Comparison of ENCODE assay signal across 31 cellular contexts in the genomic region with DNA sequence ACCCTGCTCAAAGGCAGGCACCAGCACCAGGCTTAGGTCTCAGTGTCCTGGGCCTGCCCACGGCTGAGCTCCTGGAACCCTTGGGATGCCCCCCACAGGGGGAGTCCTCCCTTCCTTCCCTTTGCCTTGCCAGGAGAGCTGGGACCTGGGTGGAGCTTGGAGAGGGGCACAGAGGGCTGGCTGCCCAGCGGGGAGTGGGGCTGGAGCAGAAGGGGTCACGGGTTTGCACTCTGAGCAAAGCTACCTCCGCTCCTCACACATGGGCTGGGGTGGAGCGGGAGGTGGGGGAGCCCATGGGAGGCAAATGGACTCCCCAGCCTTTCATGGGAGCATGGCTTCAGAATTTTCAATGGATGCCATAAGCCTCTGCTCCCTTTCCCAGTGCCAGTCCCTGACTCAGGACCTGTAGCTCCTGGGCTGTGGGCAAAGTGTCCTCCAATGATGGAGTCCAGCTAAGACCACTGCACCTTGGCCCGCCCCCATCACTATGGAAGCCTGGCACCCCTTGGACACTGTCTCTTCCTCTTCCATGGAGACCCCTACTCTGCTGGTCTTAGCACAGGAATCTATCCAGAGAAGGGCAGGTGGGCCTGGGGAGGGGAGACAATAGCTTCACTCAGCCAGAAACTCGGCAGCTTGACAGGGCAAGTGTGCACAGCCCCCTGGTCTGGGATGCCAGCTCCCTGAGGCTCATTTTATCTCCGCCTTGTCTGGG. TPM values are rescaled to one million over a fixed set of nuclear protein-coding genes. Genes with fewer than 3 reads are reported as not detected.
DNase-seq lines count a peak whose midpoint lies in the region; ATAC-seq and TF ChIP-seq lines count a peak whose summit lies in the region.
"Had no signal": no experiment of that assay in that cellular context is flagged by ENCODE, and none has a peak within 500 bp of the region (broad histone marks: within the 10 kb centered on the region; RNA-seq: fewer than 3 reads in every experiment).

No MANE protein-coding gene starts in this region.

- DNase-seq in endodermal cell = peak; percentile 52
- peak; percentile 71 for DNase-seq in spleen
- DNase-seq in activated CD4-positive, alpha-beta T cell treated with anti-CD3 and anti-CD28 coated beads, Interleukin-2, amount 50 U/mL, for 48 hours = no peak
- no peak for DNase-seq in activated CD4-positive, alpha-beta T cell treated with anti-CD3 and anti-CD28 coated beads, Interleukin-2, amount 50 U/mL, for 1 hour
- DNase-seq: activated CD4-positive, alpha-beta T cell treated with anti-CD3 and anti-CD28 coated beads, Interleukin-2, amount 10 ng/mL, durations not matched to agents 7 days and 5 days; Caco-2; DMS79; GDM1; NCI-H1092; NCI-H1694 treated with DMSO at 0.1 percent for 48 hours; NCI-H524; NK-92 treated with Interleukin-12 subunit alpha and Interleukin-12 subunit beta, amount 100 ng/mL, for 24 hours; stimulated activated naive CD8-positive, alpha-beta T cell treated with anti-CD3 and anti-CD28 coated beads, Interleukin-15, amount 100 ng/mL, for 72 hours; T1000 had no signal

- H3K9me3 ChIP-seq in HEK293 (ENCODE audit: control insufficient read depth, insufficient read depth, low read depth, low read length) (no peaks in the 10 kb centered on the region), endodermal cell (ENCODE audit: control insufficient read depth, low read length) (no peaks in the 10 kb centered on the region), spleen (no peaks in the 10 kb centered on the region)
- H3K9me3 ChIP-seq: BLaER1 treated with 17β-estradiol and CSF1 and Interleukin-3, amounts not matched to agents 10 nM and 100 nM; Caco-2 had no signal

- TF ChIP-seq CTCF in HEK293 (tag by site-specific recombination; IDR thresholded peaks at IDR 0.05) = no peak
- no peak for TF ChIP-seq CTCF in endodermal cell (conservative IDR thresholded peaks at IDR 0.05)
- no peak for TF ChIP-seq CTCF in nephron (IDR thresholded peaks at IDR 0.05; ENCODE audit: unreplicated experiment in 3 of 3)
- TF ChIP-seq CTCF in spleen (IDR thresholded peaks at IDR 0.05 in 8 of 11, conservative IDR thresholded peaks at IDR 0.05 in 3 of 11) = no peak

- intact Hi-C loops in spleen (cut with DNase I; ENCODE audit: low total_unique reads) = loop anchor here (10.0 kb wide), 1 partner anchor 187 kb away; no protein-coding TSS in a partner anchor

- H3K36me3 ChIP-seq in HEK293 (ENCODE audit: control insufficient read depth in 2 of 2, insufficient read depth in 1 of 2, low read length in 2 of 2) (no peaks in the 10 kb centered on the region), endodermal cell (ENCODE audit: control insufficient read depth, insufficient read depth, low read length) (no peaks in the 10 kb centered on the region), spleen (no peaks in the 10 kb centered on the region)
- H3K36me3 ChIP-seq: BLaER1 treated with 17β-estradiol and CSF1 and Interleukin-3, amounts not matched to agents 10 nM and 100 nM; neural progenitor cell had no signal

- H3K27me3 Mint-ChIP-seq in endodermal cell (ENCODE audit: insufficient read depth) = no peaks in the 10 kb centered on the region
- H3K27me3 Mint-ChIP-seq in nephron (ENCODE audit: low read depth) = no peaks in the 10 kb centered on the region
- H3K27me3 Mint-ChIP-seq in activated T-helper 17 cell treated with anti-CD3 and anti-CD28 coated beads, Interleukin-2, amount 50 U/mL, for 72 hours = no peaks in the 10 kb centered on the region
- H3K27me3 Mint-ChIP-seq: activated CD4-positive, alpha-beta T cell treated with anti-CD3 and anti-CD28 coated beads, Interleukin-2, amount 10 ng/mL, durations not matched to agents 7 days and 5 days; central memory CD8-positive, alpha-beta T cell; progenitor cell of endocrine pancreas; stimulated activated naive CD8-positive, alpha-beta T cell treated with anti-CD3 and anti-CD28 coated beads, Interleukin-15, amount 100 ng/mL, for 72 hours; type B pancreatic cell had no signal

- H3K9me3 Mint-ChIP-seq in endodermal cell (no peaks in the 10 kb centered on the region), nephron (no peaks in the 10 kb centered on the region)
- H3K9me3 Mint-ChIP-seq in activated T-helper 17 cell treated with anti-CD3 and anti-CD28 coated beads, Interleukin-2, amount 50 U/mL, for 72 hours = no peaks in the 10 kb centered on the region
- H3K9me3 Mint-ChIP-seq: activated CD4-positive, alpha-beta T cell treated with anti-CD3 and anti-CD28 coated beads, Interleukin-2, amount 10 ng/mL, durations not matched to agents 7 days and 5 days; activated naive CD4-positive, alpha-beta T cell treated with anti-CD3 and anti-CD28 coated beads, Interleukin-2, amount 50 U/mL, for 72 hours; activated T-helper 1 cell treated with anti-CD3 and anti-CD28 coated beads, Interleukin-12 subunit alpha, Interleukin-12 subunit beta, Interleukin-2, Interleukin-4 antibody, amounts not matched to agents 30 ng/mL and 10 ng/mL and 1 ng/mL, durations not matched to agents 14 hours and 24 hours and 36 hours; central memory CD8-positive, alpha-beta T cell; IgD-negative memory B cell; neural progenitor cell; stimulated activated naive CD8-positive, alpha-beta T cell treated with anti-CD3 and anti-CD28 coated beads, Interleukin-15, amount 100 ng/mL, for 72 hours; type B pancreatic cell; WTC11 had no signal

- H3K9ac ChIP-seq in endodermal cell (ENCODE audit: extremely low read depth, low read length, poor library complexity, severe bottlenecking) = no peak overlapping the region
- H3K9ac ChIP-seq: BLaER1 treated with 17β-estradiol and CSF1 and Interleukin-3, amounts not matched to agents 10 nM and 100 nM; neural progenitor cell had no signal

- 91 to 95% methylated on average over 6 to 8 of the region's 8 CpGs for WGBS in endodermal cell (ENCODE audit: insufficient coverage in 1 of 2, insufficient read length in 1 of 2), 2 experiments
- WGBS in spleen, 5 donors = 85 to 98% (median 90%) methylated on average over 7 to 8 of the region's 8 CpGs

- H3K27ac Mint-ChIP-seq in endodermal cell = no peak overlapping the region
- peak overlapping the region; percentile 74 to 96 (median 74) for H3K27ac Mint-ChIP-seq in nephron
- no peak overlapping the region for H3K27ac Mint-ChIP-seq in activated T-helper 17 cell treated with anti-CD3 and anti-CD28 coated beads, Interleukin-2, amount 50 U/mL, for 72 hours
- H3K27ac Mint-ChIP-seq: activated CD4-positive, alpha-beta T cell treated with anti-CD3 and anti-CD28 coated beads, Interleukin-2, amount 10 ng/mL, durations not matched to agents 7 days and 5 days; activated naive CD4-positive, alpha-beta T cell treated with anti-CD3 and anti-CD28 coated beads, Interleukin-2, amount 50 U/mL, for 72 hours; activated T-helper 1 cell treated with anti-CD3 and anti-CD28 coated beads, Interleukin-12 subunit alpha, Interleukin-12 subunit beta, Interleukin-2, Interleukin-4 antibody, amounts not matched to agents 30 ng/mL and 10 ng/mL and 1 ng/mL, durations not matched to agents 14 hours and 24 hours and 36 hours; IgD-negative memory B cell; progenitor cell of endocrine pancreas; stimulated activated naive CD8-positive, alpha-beta T cell treated with anti-CD3 and anti-CD28 coated beads, Interleukin-15, amount 100 ng/mL, for 72 hours; type B pancreatic cell; WTC11 had no signal

- H3K4me3 ChIP-seq in HEK293 (ENCODE audit: low read depth, low read length) = no peak overlapping the region
- no peak overlapping the region for H3K4me3 ChIP-seq in endodermal cell (ENCODE audit: low read length)
- H3K4me3 ChIP-seq in spleen = no peak overlapping the region
- H3K4me3 ChIP-seq: BLaER1 treated with 17β-estradiol and CSF1 and Interleukin-3, amounts not matched to agents 10 nM and 100 nM; lung; neural progenitor cell had no signal

- POLR2A ChIA-PET in HEK293 (lab: Yijun Ruan, JAX) = interaction anchor here (0.5 to 1.2 kb wide), 2 partner anchors 50 to 231 kb away, joined by 3 to 8 read pairs; no protein-coding TSS in a partner anchor

- TF ChIP-seq POLR2A in spleen (IDR thresholded peaks at IDR 0.05) = no peak

- CTCF ChIA-PET in HEK293 (lab: Yijun Ruan, JAX) = interaction anchor here (0.6 to 2.2 kb wide), 6 partner anchors 9 to 192 kb away, joined by 3 to 10 read pairs (median 5); no protein-coding TSS in a partner anchor

- H3K4me1 Mint-ChIP-seq in endodermal cell (peaks cover 21% of the 10 kb centered on the region), nephron (peaks cover 22% of the 10 kb centered on the region)
- H3K4me1 Mint-ChIP-seq in activated T-helper 17 cell treated with anti-CD3 and anti-CD28 coated beads, Interleukin-2, amount 50 U/mL, for 72 hours = no peaks in the 10 kb centered on the region

- H3K27me3 ChIP-seq in endodermal cell (ENCODE audit: control insufficient read depth, insufficient read depth, low read length, poor library complexity, severe bottlenecking) (no peaks in the 10 kb centered on the region), spleen (replicated peaks in 1 of 7) (peaks cover 0 to 66% (median 16%) of the 10 kb centered on the region in 7 donors)

- ATAC-seq in activated T-helper 17 cell treated with anti-CD3 and anti-CD28 coated beads, Interleukin-2, amount 50 U/mL, for 72 hours (replicated peaks) = no peak
- ATAC-seq: activated naive CD4-positive, alpha-beta T cell treated with anti-CD3 and anti-CD28 coated beads, Interleukin-2, amount 50 U/mL, for 72 hours; Panc1; stimulated activated naive CD8-positive, alpha-beta T cell treated with anti-CD3 and anti-CD28 coated beads, Interleukin-15, amount 100 ng/mL, for 72 hours; WTC11 had no signal

- H3K4me3 Mint-ChIP-seq in endodermal cell (no peak overlapping the region), nephron (no peak overlapping the region)
- H3K4me3 Mint-ChIP-seq in activated T-helper 17 cell treated with anti-CD3 and anti-CD28 coated beads, Interleukin-2, amount 50 U/mL, for 72 hours = no peak overlapping the region
- H3K4me3 Mint-ChIP-seq: activated CD4-positive, alpha-beta T cell treated with anti-CD3 and anti-CD28 coated beads, Interleukin-2, amount 10 ng/mL, durations not matched to agents 7 days and 5 days; activated T-helper 1 cell treated with anti-CD3 and anti-CD28 coated beads, Interleukin-12 subunit alpha, Interleukin-12 subunit beta, Interleukin-2, Interleukin-4 antibody, amounts not matched to agents 30 ng/mL and 10 ng/mL and 1 ng/mL, durations not matched to agents 14 hours and 24 hours and 36 hours; central memory CD8-positive, alpha-beta T cell; stimulated activated naive CD8-positive, alpha-beta T cell treated with anti-CD3 and anti-CD28 coated beads, Interleukin-15, amount 100 ng/mL, for 72 hours; WTC11 had no signal

- peaks cover 8% of the 10 kb centered on the region; the same call in 1 of the 2 replicates for H3K4me1 ChIP-seq in HEK293 (ENCODE audit: control insufficient read depth, insufficient read depth, low read length)
- no peaks in the 10 kb centered on the region for H3K4me1 ChIP-seq in endodermal cell (ENCODE audit: control insufficient read depth, insufficient read depth, low read length)
- H3K4me1 ChIP-seq in spleen = peaks cover 9 to 27% (median 19%) of the 10 kb centered on the region in 6 donors

- H3K27ac ChIP-seq in HEK293 (ENCODE audit: extremely low read depth, low read depth, low read length) = no peak overlapping the region
- no peak overlapping the region for H3K27ac ChIP-seq in endodermal cell (ENCODE audit: low read depth, low read length)
- H3K27ac ChIP-seq in spleen = no peak overlapping the region
- H3K27ac ChIP-seq: BLaER1 treated with 17β-estradiol and CSF1 and Interleukin-3, amounts not matched to agents 10 nM and 100 nM; neural progenitor cell had no signal

- H3K36me3 Mint-ChIP-seq in endodermal cell (ENCODE audit: low read depth) (no peaks in the 10 kb centered on the region), nephron (ENCODE audit: low read depth) (no peaks in the 10 kb centered on the region)
- no peaks in the 10 kb centered on the region for H3K36me3 Mint-ChIP-seq in activated T-helper 17 cell treated with anti-CD3 and anti-CD28 coated beads, Interleukin-2, amount 50 U/mL, for 72 hours (ENCODE audit: low read depth)
- H3K36me3 Mint-ChIP-seq: IgD-negative memory B cell, neural progenitor cell, type B pancreatic cell, WTC11 had no signal

RNA-seq across cellular contexts. Expression of gene LDB3, which starts 39.9 kb away (rescaled TPM):
- under 1 TPM; 0.11 to 0.35 TPM for total RNA-seq in endodermal cell
- polyA plus RNA-seq in endodermal cell (2013, experiment 1 of 2) = 1.00 TPM
- polyA plus RNA-seq in endodermal cell (2013, experiment 2 of 2) = 1.3 TPM
- under 1 TPM in 5 of 7 donors, not detected in 2; 0.14 to 0.63 (median 0.43) TPM for total RNA-seq in spleen
- polyA plus RNA-seq in spleen = 1 to 10 TPM in 1 of 3 donors, under 1 TPM in 2; 0.23 to 1.2 (median 0.30) TPM
- total RNA-seq in activated T-helper 17 cell treated with anti-CD3 and anti-CD28 coated beads, Interleukin-2, amount 50 U/mL, for 72 hours = under 1 TPM in 1 of 2 donors, not detected in 1; 0.11 TPM
- total RNA-seq: dermis microvascular lymphatic vessel endothelial cell had no signal

RNA-seq across cellular contexts. Expression of gene BMPR1A, which starts 48.2 kb away (rescaled TPM):
- total RNA-seq in endodermal cell = 10 to 100 TPM; 69.4 to 96.4 TPM
- 40.2 TPM for polyA plus RNA-seq in endodermal cell (2013, experiment 1 of 2)
- 38.8 TPM for polyA plus RNA-seq in endodermal cell (2013, experiment 2 of 2)
- 10 to 100 TPM in 5 of 7 donors, 1 to 10 TPM in 2; 8.3 to 17.9 (median 12.4) TPM for total RNA-seq in spleen
- 1 to 10 TPM; 1.3 to 2.6 (median 1.8) TPM for polyA plus RNA-seq in spleen
- 10 to 100 TPM; 11.1 to 14.4 TPM for total RNA-seq in activated T-helper 17 cell treated with anti-CD3 and anti-CD28 coated beads, Interleukin-2, amount 50 U/mL, for 72 hours

RNA-seq across cellular contexts. Expression of gene OPN4, which starts 53.9 kb away (rescaled TPM):
- not detected for total RNA-seq in endodermal cell
- not detected for polyA plus RNA-seq in endodermal cell (2013, experiment 1 of 2)
- not detected for polyA plus RNA-seq in endodermal cell (2013, experiment 2 of 2)
- not detected for total RNA-seq in spleen
- polyA plus RNA-seq in spleen = not detected
- not detected for total RNA-seq in activated T-helper 17 cell treated with anti-CD3 and anti-CD28 coated beads, Interleukin-2, amount 50 U/mL, for 72 hours
- total RNA-seq: activated CD4-positive, alpha-beta T cell treated with anti-CD3 and anti-CD28 coated beads, Interleukin-2, amount 10 ng/mL, durations not matched to agents 7 days and 5 days; activated naive CD4-positive, alpha-beta T cell treated with anti-CD3 and anti-CD28 coated beads, Interleukin-2, amount 50 U/mL, for 72 hours; activated T-helper 1 cell treated with anti-CD3 and anti-CD28 coated beads, Interleukin-12 subunit alpha, Interleukin-12 subunit beta, Interleukin-2, Interleukin-4 antibody, amounts not matched to agents 30 ng/mL and 10 ng/mL and 1 ng/mL, durations not matched to agents 14 hours and 24 hours and 36 hours; Caco-2; dermis microvascular lymphatic vessel endothelial cell; fibroblast of lung; mucosa of gallbladder; progenitor cell of endocrine pancreas; WTC11 had no signal
- polyA plus RNA-seq: fibroblast of lung, IgD-negative memory B cell, lung had no signal

Comparison
In these comparisons a context has a peak if more than half of its experiments do, and no peak if none do; other contexts are left out.
1. DNase-seq: peak in endodermal cell (single experiment) and spleen (single experiment); none in activated CD4-positive, alpha-beta T cell treated with anti-CD3 and anti-CD28 coated beads, Interleukin-2, amount 50 U/mL, for 48 hours (0 of 2) and activated CD4-positive, alpha-beta T cell treated with anti-CD3 and anti-CD28 coated beads, Interleukin-2, amount 50 U/mL, for 1 hour (single experiment).
2. H3K27ac Mint-ChIP-seq: peak in nephron (3 of 3); none in endodermal cell (single experiment) and activated T-helper 17 cell treated with anti-CD3 and anti-CD28 coated beads, Interleukin-2, amount 50 U/mL, for 72 hours (single experiment).